In the genomic region with DNA sequence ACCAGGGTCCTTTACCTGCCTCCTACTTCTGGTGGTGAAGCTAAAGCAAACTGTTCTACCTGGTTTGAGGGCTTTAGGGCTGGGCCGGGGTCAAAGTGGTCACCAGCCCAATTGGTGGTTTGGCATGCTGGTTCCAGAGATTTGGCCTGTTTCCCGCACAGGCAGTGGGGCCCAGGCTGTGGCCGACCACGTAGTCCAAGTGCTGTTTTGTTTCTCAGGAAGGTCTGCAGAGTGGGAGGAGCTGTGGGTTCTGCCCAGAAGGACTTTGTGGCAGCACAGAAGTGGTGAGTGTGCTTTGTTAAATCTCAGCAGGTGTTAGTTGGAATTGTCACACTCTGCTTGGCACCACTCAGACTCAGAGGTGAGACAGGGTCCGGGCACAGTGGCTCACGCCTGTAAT, we compare ENCODE assay signal across 26 cellular contexts.
DNase-seq lines count a peak whose midpoint lies in the region; ATAC-seq and TF ChIP-seq lines count a peak whose summit lies in the region.
"Had no signal": no experiment of that assay in that cellular context is flagged by ENCODE, and none has a peak within 500 bp of the region (broad histone marks: within the 10 kb centered on the region; RNA-seq: fewer than 3 reads in every experiment).

No MANE protein-coding gene starts in this region.

- peak; percentile 10 for DNase-seq in NCI-H345 (lab: John Stamatoyannopoulos, UW)
- DNase-seq in NCI-H345 treated with DMSO at 0.1 percent for 48 hours (lab: John Stamatoyannopoulos, UW; ENCODE audit: unreplicated experiment), result no peak
- DNase-seq in NB4 (ENCODE audit: low read depth), result peak; percentile 14
- DNase-seq in kidney tubule cell (ENCODE audit: low spot score), result peak; percentile 31
- DNase-seq in heart left ventricle, result no peak
- no peak for DNase-seq in PC-3
- no peak for DNase-seq in OCI-LY7 (ENCODE audit: low spot score)
- DNase-seq in HCEC 1CT, result no peak
- DNase-seq: 8988T; activated B cell treated with CpG ODN at 0.5 μM for 24 hours; activated CD4-positive, alpha-beta T cell treated with anti-CD3 and anti-CD28 coated beads, Interleukin-2, amount 50 U/mL, for 4 hours; activated naive CD4-positive, alpha-beta T cell treated with Interleukin-2 at 50 U/mL for 16 hours; brain microvascular endothelial cell; DMS53; GDM1; GM23248; kidney; lower lobe of right lung; MM.1S; NCI-H1694; NCI-H69; posterior cingulate gyrus; sigmoid colon; stimulated activated naive B cell treated with anti-CD40 and anti-IgM and Interleukin-4, amounts not matched to agents 10 μg/mL and 1 μg/mL and 100 μg/mL, for 72 hours had no signal

- intact Hi-C loops in heart left ventricle (cut with DNase I) (loop anchor here in 9 of 10 donors (5.0 to 10.0 kb wide), 5 partner anchors 102 to 217 kb away; no protein-coding TSS in a partner anchor), PC-3 (cut with micrococcal nuclease) (loop anchor here (5.0 kb wide), 1 partner anchor 212 kb away; no protein-coding TSS in a partner anchor), OCI-LY7 (cut with micrococcal nuclease; ENCODE audit: unreplicated experiment) (loop anchor here (5.0 kb wide), 1 partner anchor 212 kb away; no protein-coding TSS in a partner anchor)

- no TSS peak for BruUV-seq in PC-3 (replicated peaks; lab: Mats Ljungman, UMichigan)
- no TSS peak for BruUV-seq in OCI-LY7 (replicated peaks; lab: Mats Ljungman, UMichigan)

- H3K9me3 ChIP-seq in heart left ventricle, result no peaks in the 10 kb centered on the region
- no peaks in the 10 kb centered on the region for H3K9me3 ChIP-seq in PC-3 (ENCODE audit: low read length)
- H3K9me3 ChIP-seq in OCI-LY7 (ENCODE audit: low read length), result no peaks in the 10 kb centered on the region
- H3K9me3 ChIP-seq: lower lobe of right lung, sigmoid colon, SJSA1 had no signal

- H3K4me3 ChIP-seq in NB4 (ENCODE audit: low read depth, low read length), result no peak overlapping the region
- H3K4me3 ChIP-seq in heart left ventricle, result no peak overlapping the region
- no peak overlapping the region for H3K4me3 ChIP-seq in PC-3 (ENCODE audit: low read length)
- H3K4me3 ChIP-seq in OCI-LY7 (ENCODE audit: low read depth, low read length, poor library complexity, severe bottlenecking), result no peak overlapping the region
- H3K4me3 ChIP-seq: GM23248, lower lobe of right lung, sigmoid colon, SJSA1 had no signal

- CTCF ChIA-PET in PC-3 (lab: Charles Lee) (no interaction called here), OCI-LY7 (lab: Charles Lee; ENCODE audit: unreplicated experiment) (no interaction called here)

- H3K9me2 ChIP-seq in PC-3 (replicated peaks; ENCODE audit: low read length) (no peaks in the 10 kb centered on the region), OCI-LY7 (ENCODE audit: insufficient read depth, low read length) (no peaks in the 10 kb centered on the region)

- no peak overlapping the region for H3K4me2 ChIP-seq in PC-3 (ENCODE audit: low read length)
- H3K4me2 ChIP-seq in OCI-LY7 (ENCODE audit: low read length), result no peak overlapping the region

- 72 to 86% (median 74%) methylated on average over 3 to 6 of the region's 6 CpGs for WGBS in heart left ventricle, 4 donors

- POLR2A ChIA-PET in PC-3 (lab: Charles Lee; ENCODE audit: unreplicated experiment) (no interaction called here), OCI-LY7 (lab: Charles Lee) (interaction anchor here (0.5 kb wide), 1 partner anchor 295 kb away, joined by 4 read pairs; no protein-coding TSS in a partner anchor)

- no peak for TF ChIP-seq CTCF in NB4 (IDR thresholded peaks at IDR 0.05; ENCODE audit: low read depth, low read length)
- no peak for TF ChIP-seq CTCF in heart left ventricle (IDR thresholded peaks at IDR 0.05)
- TF ChIP-seq CTCF in PC-3 (conservative IDR thresholded peaks at IDR 0.05; ENCODE audit: low read depth, low read length), result no peak
- no peak for TF ChIP-seq CTCF in OCI-LY7 (conservative IDR thresholded peaks at IDR 0.05; ENCODE audit: low read length)

- H2AFZ ChIP-seq in PC-3 (ENCODE audit: low read length) (no peak overlapping the region), OCI-LY7 (ENCODE audit: low read length) (no peak overlapping the region)
- H2AFZ ChIP-seq: GM23248 had no signal

- H4K20me1 ChIP-seq in PC-3 (ENCODE audit: low read length) (no peaks in the 10 kb centered on the region), OCI-LY7 (ENCODE audit: insufficient read depth, low read length) (no peaks in the 10 kb centered on the region)

- no peak overlapping the region for H3K9ac ChIP-seq in PC-3 (ENCODE audit: low read length)
- H3K9ac ChIP-seq: GM23248 had no signal

- peaks cover 0 to 25% (median 0%) of the 10 kb centered on the region in 12 donors for H3K4me1 ChIP-seq in heart left ventricle
- H3K4me1 ChIP-seq in PC-3 (ENCODE audit: insufficient read depth, low read length), result peaks cover 11% of the 10 kb centered on the region
- no peaks in the 10 kb centered on the region for H3K4me1 ChIP-seq in OCI-LY7 (ENCODE audit: insufficient read depth, low read length, poor library complexity, severe bottlenecking)
- H3K4me1 ChIP-seq: lower lobe of right lung, sigmoid colon, SJSA1 had no signal

- H3F3A ChIP-seq in PC-3 (ENCODE audit: low read length, unreplicated experiment), result no peaks in the 10 kb centered on the region

- no peaks in the 10 kb centered on the region for H3K79me2 ChIP-seq in PC-3 (ENCODE audit: low read length)
- H3K79me2 ChIP-seq in OCI-LY7 (ENCODE audit: insufficient read depth, low read depth, low read length), result no peaks in the 10 kb centered on the region

- no peak for ATAC-seq in heart left ventricle
- ATAC-seq in PC-3, result no peak
- ATAC-seq: HepG2; stimulated activated naive B cell treated with anti-CD40 and anti-IgM and Interleukin-4, amounts not matched to agents 10 μg/mL and 1 μg/mL and 100 μg/mL, for 72 hours had no signal

- H3K27ac ChIP-seq in heart left ventricle, result no peak overlapping the region
- no peak overlapping the region for H3K27ac ChIP-seq in PC-3 (ENCODE audit: low read length)
- no peak overlapping the region for H3K27ac ChIP-seq in OCI-LY7 (ENCODE audit: low read depth, low read length, poor library complexity, severe bottlenecking)
- H3K27ac ChIP-seq: brain microvascular endothelial cell, lower lobe of right lung, sigmoid colon, SJSA1 had no signal

- H3K27me3 ChIP-seq in heart left ventricle (no peaks in the 10 kb centered on the region), PC-3 (ENCODE audit: low read length) (no peaks in the 10 kb centered on the region)
- H3K27me3 ChIP-seq: brain microvascular endothelial cell, sigmoid colon, SJSA1 had no signal

- TF ChIP-seq POLR2A in NB4 (IDR thresholded peaks at IDR 0.05; ENCODE audit: extremely low read depth, insufficient read length), result no peak
- no peak for TF ChIP-seq POLR2A in heart left ventricle (IDR thresholded peaks at IDR 0.05)

- no peaks in the 10 kb centered on the region for H3K36me3 ChIP-seq in heart left ventricle
- no peaks in the 10 kb centered on the region for H3K36me3 ChIP-seq in PC-3 (ENCODE audit: low read depth, low read length)
- no peaks in the 10 kb centered on the region for H3K36me3 ChIP-seq in OCI-LY7 (ENCODE audit: insufficient read depth, low read length)
- H3K36me3 ChIP-seq: brain microvascular endothelial cell, lower lobe of right lung, sigmoid colon, SJSA1 had no signal

Comparison
In these comparisons a context has a peak if more than half of its experiments do, and no peak if none do; other contexts are left out.
1. DNase-seq: peak in NCI-H345 (single experiment), NB4 (single experiment) and kidney tubule cell (single experiment); none in NCI-H345 treated with DMSO at 0.1 percent for 48 hours (single experiment), heart left ventricle (0 of 5), PC-3 (single experiment), OCI-LY7 (single experiment) and HCEC 1CT (single experiment).